In the genomic region with DNA sequence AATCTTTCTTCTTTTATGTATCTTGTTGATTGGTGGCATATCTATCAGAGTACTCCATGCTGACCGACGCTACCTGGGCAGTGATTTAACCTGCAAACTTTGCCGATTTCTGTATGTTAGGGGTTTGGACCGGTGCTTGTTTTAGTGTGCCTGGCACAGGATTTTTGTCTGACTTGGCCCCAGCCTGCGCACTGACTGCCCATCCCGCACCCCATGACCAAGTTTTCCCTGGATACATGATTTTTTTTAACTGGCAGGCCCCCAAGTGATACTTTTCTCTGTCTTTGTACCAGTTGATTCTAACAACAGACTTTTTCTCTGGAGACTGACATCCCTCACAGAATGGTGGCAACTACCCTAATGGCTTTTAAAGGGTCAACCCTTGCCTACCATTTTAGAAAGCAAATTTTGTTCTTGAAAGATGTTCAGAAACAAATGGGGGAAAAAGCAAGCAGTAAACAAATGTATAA, we compare ENCODE assay signal across 9 cellular contexts.
A peak's percentile ranks its signal among the peaks of the same experiment; 100 is the strongest.
DNase-seq lines count a peak whose midpoint lies in the region; ATAC-seq and TF ChIP-seq lines count a peak whose summit lies in the region.
"Had no signal": no experiment of that assay in that cellular context is flagged by ENCODE, and none has a peak within 500 bp of the region (broad histone marks: within the 10 kb centered on the region; RNA-seq: fewer than 3 reads in every experiment).

No MANE protein-coding gene starts in this region.

- peak overlapping the region; percentile 76 for H3K27ac ChIP-seq in CD4-positive, CD25-positive, alpha-beta regulatory T cell (ENCODE audit: insufficient read depth, low read length, poor library complexity, severe bottlenecking)
- H3K27ac ChIP-seq in KOPT-K1 (ENCODE audit: low read depth, low read length, poor library complexity, severe bottlenecking) (peak overlapping the region; percentile 63), colonic mucosa (peak overlapping the region; percentile 54)

- intact Hi-C loops in colonic mucosa (cut with DNase I), result no loop called here
- intact Hi-C loops in natural killer cell (cut with micrococcal nuclease), result loop anchor here (2.0 kb wide), 2 partner anchors 15 to 45 kb away; no protein-coding TSS in a partner anchor

- ATAC-seq in CD4-positive, CD25-positive, alpha-beta regulatory T cell (ENCODE audit: low read depth in 2 of 2), result no peak
- ATAC-seq in natural killer cell (no peak), HG02678 (IDR thresholded peaks at IDR 0.05; ENCODE audit: unreplicated experiment) (no peak)

- no peaks in the 10 kb centered on the region for H3K36me3 ChIP-seq in CD4-positive, CD25-positive, alpha-beta regulatory T cell (ENCODE audit: control insufficient read depth, insufficient read depth, low read length)
- no peaks in the 10 kb centered on the region for H3K36me3 ChIP-seq in KOPT-K1 (ENCODE audit: insufficient read depth, low read length)
- H3K36me3 ChIP-seq in colonic mucosa, result no peaks in the 10 kb centered on the region
- H3K36me3 ChIP-seq: adrenal gland had no signal

- no peaks in the 10 kb centered on the region for H3K27me3 ChIP-seq in CD4-positive, CD25-positive, alpha-beta regulatory T cell (ENCODE audit: control insufficient read depth, insufficient read depth, low read length)
- H3K27me3 ChIP-seq in colonic mucosa, result no peaks in the 10 kb centered on the region
- H3K27me3 ChIP-seq: adrenal gland had no signal

- H3K4me1 ChIP-seq in CD4-positive, CD25-positive, alpha-beta regulatory T cell (ENCODE audit: control insufficient read depth, insufficient read depth, low read length, poor library complexity, severe bottlenecking), result no peaks in the 10 kb centered on the region
- peaks cover 5% of the 10 kb centered on the region for H3K4me1 ChIP-seq in colonic mucosa
- H3K4me1 ChIP-seq: adrenal gland had no signal

- H3K36me3 Mint-ChIP-seq in CD4-positive, CD25-positive, alpha-beta regulatory T cell, result no peaks in the 10 kb centered on the region
- H3K36me3 Mint-ChIP-seq in natural killer cell, result no peaks in the 10 kb centered on the region

- peak overlapping the region; percentile 84 to 92 (median 85) for H3K27ac Mint-ChIP-seq in CD4-positive, CD25-positive, alpha-beta regulatory T cell
- peak overlapping the region; percentile 89 to 90 for H3K27ac Mint-ChIP-seq in natural killer cell

- no peak for DNase-seq in CD4-positive, CD25-positive, alpha-beta regulatory T cell
- DNase-seq in colonic mucosa, result no peak
- DNase-seq in natural killer cell, result no peak
- DNase-seq in T-helper 9 cell, result no peak
- no peak for DNase-seq in DMS79 (lab: John Stamatoyannopoulos, UW)
- DNase-seq in dedifferentiated amniotic fluid mesenchymal stem cell (ENCODE audit: extremely low spot score), result no peak
- DNase-seq: adrenal gland had no signal

- peaks cover 9 to 19% (median 14%) of the 10 kb centered on the region in 4 donors for H3K4me1 Mint-ChIP-seq in CD4-positive, CD25-positive, alpha-beta regulatory T cell
- peaks cover 16 to 21% of the 10 kb centered on the region in 2 donors for H3K4me1 Mint-ChIP-seq in natural killer cell

- TF ChIP-seq CTCF in colonic mucosa (IDR thresholded peaks at IDR 0.05) (no peak), natural killer cell (IDR thresholded peaks at IDR 0.05) (no peak)

- peaks cover 0 to 2% (median 0%) of the 10 kb centered on the region in 7 donors for H3K9me3 Mint-ChIP-seq in CD4-positive, CD25-positive, alpha-beta regulatory T cell
- H3K9me3 Mint-ChIP-seq in natural killer cell, result no peaks in the 10 kb centered on the region

- no peaks in the 10 kb centered on the region for H3K9me3 ChIP-seq in CD4-positive, CD25-positive, alpha-beta regulatory T cell (ENCODE audit: control insufficient read depth in 2 of 2, low read length in 2 of 2)
- no peaks in the 10 kb centered on the region for H3K9me3 ChIP-seq in KOPT-K1 (ENCODE audit: insufficient read depth, low read length, poor library complexity, severe bottlenecking)
- no peaks in the 10 kb centered on the region for H3K9me3 ChIP-seq in colonic mucosa
- H3K9me3 ChIP-seq: adrenal gland had no signal

- peak overlapping the region in 1 of 2 donors; percentile 57 for H3K9ac ChIP-seq in colonic mucosa (ENCODE audit: low read depth in 2 of 2, low read length in 2 of 2)

- H3K4me3 Mint-ChIP-seq in CD4-positive, CD25-positive, alpha-beta regulatory T cell, result peak overlapping the region; percentile 80 to 95 (median 84)
- peak overlapping the region; percentile 76 for H3K4me3 Mint-ChIP-seq in natural killer cell

- peaks cover 4% of the 10 kb centered on the region for H3K27me3 Mint-ChIP-seq in CD4-positive, CD25-positive, alpha-beta regulatory T cell
- no peaks in the 10 kb centered on the region for H3K27me3 Mint-ChIP-seq in natural killer cell (ENCODE audit: low read depth in 2 of 2)

- H3K4me3 ChIP-seq in CD4-positive, CD25-positive, alpha-beta regulatory T cell (ENCODE audit: low read depth, low read length), result peak overlapping the region; percentile 88
- no peak overlapping the region for H3K4me3 ChIP-seq in colonic mucosa
